In genomic region chr7:416761-417624, GRCh38 we compare ENCODE assay signal across 14 cellular contexts.
DNase-seq lines count a peak whose midpoint lies in the region; ATAC-seq, FAIRE-seq and TF ChIP-seq lines count a peak whose summit lies in the region.
"Had no signal": no experiment of that assay in that cellular context is flagged by ENCODE, and none has a peak within 500 bp of the region (broad histone marks: within the 10 kb centered on the region; RNA-seq: fewer than 3 reads in every experiment).

No MANE protein-coding gene starts in this region.

- peak; percentile 11 for DNase-seq in activated CD8-positive, alpha-beta memory T cell treated with anti-CD3 and anti-CD28 coated beads, Interleukin-2, amount 50 U/mL, for 4 hours
- DNase-seq in activated CD8-positive, alpha-beta memory T cell treated with anti-CD3 and anti-CD28 coated beads, Interleukin-2, amount 50 U/mL, for 48 hours, result no peak
- DNase-seq in HTR-8/SVneo (ENCODE audit: insufficient read length, low spot score) (no peak), left lung (peak; percentile 28 to 59), sciatic nerve (ENCODE audit: low spot score) (peak; percentile 57), NCI-H1417 (lab: John Stamatoyannopoulos, UW) (no peak), medulla oblongata (ENCODE audit: extremely low spot score) (no peak)
- DNase-seq: CD8-positive, alpha-beta T cell; MV-4-11; NCI-H1436; NCI-H2081; NCI-H774; PC-3 had no signal

- H3K4me1 ChIP-seq in left lung, result no peaks in the 10 kb centered on the region

- H3K4me3 ChIP-seq in left lung, result no peak overlapping the region

- peak; percentile 16 for FAIRE-seq in HTR-8/SVneo (lab: Jason Lieb, UNC)

- H3K27ac ChIP-seq in left lung, result no peak overlapping the region

- ATAC-seq in left lung (no peak), sciatic nerve (no peak), GM21367 (IDR thresholded peaks at IDR 0.05; ENCODE audit: unreplicated experiment) (no peak)
- ATAC-seq: CD8-positive, alpha-beta T cell; PC-3 had no signal

- H3K27me3 ChIP-seq in left lung, result peaks cover 0 to 8% of the 10 kb centered on the region in 2 donors

- H3K9me3 ChIP-seq in left lung, result peaks cover 0 to 25% of the 10 kb centered on the region in 2 donors

- no peaks in the 10 kb centered on the region for H3K36me3 ChIP-seq in left lung

- intact Hi-C loops in left lung (cut with DNase I) (no loop called here), sciatic nerve (cut with DNase I) (no loop called here)

- no peak for TF ChIP-seq CTCF in left lung (IDR thresholded peaks at IDR 0.05)

Comparison
In these comparisons a context has a peak if more than half of its experiments do, and no peak if none do; other contexts are left out.
1. DNase-seq: peak in activated CD8-positive, alpha-beta memory T cell treated with anti-CD3 and anti-CD28 coated beads, Interleukin-2, amount 50 U/mL, for 4 hours (single experiment), left lung (2 of 2) and sciatic nerve (single experiment); none in activated CD8-positive, alpha-beta memory T cell treated with anti-CD3 and anti-CD28 coated beads, Interleukin-2, amount 50 U/mL, for 48 hours (single experiment), HTR-8/SVneo (single experiment), NCI-H1417 (0 of 3) and medulla oblongata (single experiment).